2 cellular contexts compared by ENCODE assay signal in genomic region chr7:41013117-41013516, GRCh38.
TF ChIP-seq lines count a peak whose summit lies in the region.

No MANE protein-coding gene starts in this region.

TF ChIP-seq in GM12891, 5 proteins besides CTCF, POLR2A, EP300 and RAD21 (continued from another document):
- TF ChIP-seq TAF1 (IDR thresholded peaks at IDR 0.05; ENCODE audit: low read depth, low read length) (no peak), PAX5 (IDR thresholded peaks at IDR 0.05; ENCODE audit: insufficient read depth, low read length, severe bottlenecking) (no peak)
TF ChIP-seq in GM12891: peak in this region for 1.

TF ChIP-seq in IMR-90, 13 proteins besides CTCF, POLR2A, EP300 and RAD21 (continued from another document):
- no peak for TF ChIP-seq USF2 (IDR thresholded peaks at IDR 0.05; ENCODE audit: low read depth, low read length)
- no peak for TF ChIP-seq RFX5 (IDR thresholded peaks at IDR 0.05; ENCODE audit: low read depth, low read length)
- TF ChIP-seq RCOR1 (IDR thresholded peaks at IDR 0.05; ENCODE audit: insufficient replicate concordance, low read length) = no peak
- TF ChIP-seq NFE2L2 (IDR thresholded peaks at IDR 0.05; ENCODE audit: low read depth, low read length) = no peak
- no peak for TF ChIP-seq MXI1 (IDR thresholded peaks at IDR 0.05; ENCODE audit: borderline replicate concordance, low read depth, low read length)
- no peak for TF ChIP-seq SMC3 (IDR thresholded peaks at IDR 0.05; ENCODE audit: low read depth, low read length)
- TF ChIP-seq BHLHE40 (IDR thresholded peaks at IDR 0.05; ENCODE audit: low read depth, low read length) = no peak
- no peak for TF ChIP-seq ELK1 (IDR thresholded peaks at IDR 0.05; ENCODE audit: borderline replicate concordance, low read depth, low read length)
- TF ChIP-seq CHD1 (IDR thresholded peaks at IDR 0.05; ENCODE audit: low read depth, low read length) = no peak
